In genomic region chr1:109197163-109198042, GRCh38 we compare ENCODE assay signal across 1 cellular context.
TF ChIP-seq lines count a peak whose summit lies in the region.

No MANE protein-coding gene starts in this region.

TF ChIP-seq in HepG2, 621 proteins besides CTCF, POLR2A, EP300 and RAD21 (continued from another document and continues in another):
- TF ChIP-seq, protein P1, sequence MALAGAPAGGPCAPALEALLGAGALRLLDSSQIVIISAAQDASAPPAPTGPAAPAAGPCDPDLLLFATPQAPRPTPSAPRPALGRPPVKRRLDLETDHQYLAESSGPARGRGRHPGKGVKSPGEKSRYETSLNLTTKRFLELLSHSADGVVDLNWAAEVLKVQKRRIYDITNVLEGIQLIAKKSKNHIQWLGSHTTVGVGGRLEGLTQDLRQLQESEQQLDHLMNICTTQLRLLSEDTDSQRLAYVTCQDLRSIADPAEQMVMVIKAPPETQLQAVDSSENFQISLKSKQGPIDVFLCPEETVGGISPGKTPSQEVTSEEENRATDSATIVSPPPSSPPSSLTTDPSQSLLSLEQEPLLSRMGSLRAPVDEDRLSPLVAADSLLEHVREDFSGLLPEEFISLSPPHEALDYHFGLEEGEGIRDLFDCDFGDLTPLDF (CRISPR knock-in tag; IDR thresholded peaks at IDR 0.05), result no peak
- no peak for TF ChIP-seq ZBTB46 (CRISPR knock-in tag; IDR thresholded peaks at IDR 0.05; ENCODE audit: borderline replicate concordance)
- TF ChIP-seq, protein P2, sequence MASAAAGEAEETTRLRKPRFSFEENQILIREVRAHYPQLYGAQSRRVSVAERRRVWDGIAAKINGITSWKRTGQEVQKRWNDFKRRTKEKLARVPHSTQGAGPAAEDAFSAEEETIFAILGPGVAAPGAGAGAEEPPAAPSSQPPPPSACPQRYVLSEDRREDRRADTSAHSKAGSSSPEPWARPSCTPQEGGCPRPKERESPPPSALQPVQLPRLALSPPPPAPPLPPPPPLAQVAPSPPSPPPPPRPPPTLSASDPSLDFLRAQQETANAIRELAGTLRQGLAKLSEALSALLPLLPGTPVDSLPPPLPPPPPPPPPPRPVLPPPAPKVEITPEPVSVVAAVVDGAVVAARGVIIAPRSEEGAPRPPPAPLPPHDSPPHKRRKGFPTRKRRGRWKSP (CRISPR knock-in tag; IDR thresholded peaks at IDR 0.05), result no peak
- TF ChIP-seq HMG20B (CRISPR knock-in tag; conservative IDR thresholded peaks at IDR 0.05), result no peak
- TF ChIP-seq LCORL (IDR thresholded peaks at IDR 0.05), result peak; percentile 11; the same call in 1 of the 2 replicates
- TF ChIP-seq LCORL (CRISPR knock-in tag; IDR thresholded peaks at IDR 0.05), result no peak
- TF ChIP-seq ZNF253 (CRISPR knock-in tag; IDR thresholded peaks at IDR 0.05; ENCODE audit: borderline replicate concordance), result no peak
- TF ChIP-seq SMAD1 (CRISPR knock-in tag; IDR thresholded peaks at IDR 0.05; ENCODE audit: borderline replicate concordance, low read depth), result no peak
- no peak; the same call in 1 of the 2 replicates for TF ChIP-seq JUNB (CRISPR knock-in tag; IDR thresholded peaks at IDR 0.05; ENCODE audit: borderline replicate concordance)
- no peak for TF ChIP-seq STAG1 (CRISPR knock-in tag; IDR thresholded peaks at IDR 0.05)
- no peak for TF ChIP-seq ZNF264 (CRISPR knock-in tag; IDR thresholded peaks at IDR 0.05)
- TF ChIP-seq, protein P3, sequence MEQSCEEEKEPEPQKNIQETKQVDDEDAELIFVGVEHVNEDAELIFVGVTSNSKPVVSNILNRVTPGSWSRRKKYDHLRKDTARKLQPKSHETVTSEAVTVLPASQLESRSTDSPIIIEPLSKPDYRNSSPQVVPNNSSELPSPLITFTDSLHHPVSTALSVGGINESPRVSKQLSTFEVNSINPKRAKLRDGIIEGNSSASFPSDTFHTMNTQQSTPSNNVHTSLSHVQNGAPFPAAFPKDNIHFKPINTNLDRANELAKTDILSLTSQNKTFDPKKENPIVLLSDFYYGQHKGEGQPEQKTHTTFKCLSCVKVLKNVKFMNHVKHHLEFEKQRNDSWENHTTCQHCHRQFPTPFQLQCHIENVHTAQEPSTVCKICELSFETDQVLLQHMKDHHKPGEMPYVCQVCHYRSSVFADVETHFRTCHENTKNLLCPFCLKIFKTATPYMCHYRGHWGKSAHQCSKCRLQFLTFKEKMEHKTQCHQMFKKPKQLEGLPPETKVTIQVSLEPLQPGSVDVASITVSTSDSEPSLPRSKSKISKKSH (CRISPR knock-in tag; IDR thresholded peaks at IDR 0.05; ENCODE audit: borderline replicate concordance), result no peak
- TF ChIP-seq ZNF496 (CRISPR knock-in tag; IDR thresholded peaks at IDR 0.05; ENCODE audit: insufficient replicate concordance), result no peak
- TF ChIP-seq ZEB1 (IDR thresholded peaks at IDR 0.05; ENCODE audit: insufficient replicate concordance, low read depth), result no peak
- TF ChIP-seq RFXANK (CRISPR knock-in tag; IDR thresholded peaks at IDR 0.05), result no peak
- no peak for TF ChIP-seq ZFP36L1 (CRISPR knock-in tag; IDR thresholded peaks at IDR 0.05)
- TF ChIP-seq FOSL1 (CRISPR knock-in tag; IDR thresholded peaks at IDR 0.05; ENCODE audit: borderline replicate concordance), result 0 out of 2 replicates have a peak, but pooled peaks have one; percentile 42
- TF ChIP-seq FOXO1 (CRISPR knock-in tag; IDR thresholded peaks at IDR 0.05), result no peak
- TF ChIP-seq ZBTB2 (CRISPR knock-in tag; IDR thresholded peaks at IDR 0.05; ENCODE audit: low read depth), result no peak
- no peak for TF ChIP-seq ZNF614 (CRISPR knock-in tag; IDR thresholded peaks at IDR 0.05; ENCODE audit: borderline replicate concordance)
- no peak for TF ChIP-seq ZNF562 (CRISPR knock-in tag; IDR thresholded peaks at IDR 0.05; ENCODE audit: borderline replicate concordance)
- TF ChIP-seq ZNF142 (CRISPR knock-in tag; IDR thresholded peaks at IDR 0.05), result no peak
- TF ChIP-seq HNF1B (CRISPR knock-in tag; IDR thresholded peaks at IDR 0.05), result no peak
- TF ChIP-seq EEA1 (CRISPR knock-in tag; IDR thresholded peaks at IDR 0.05; ENCODE audit: borderline replicate concordance), result no peak
- no peak for TF ChIP-seq TOPORS (CRISPR knock-in tag; IDR thresholded peaks at IDR 0.05)
- TF ChIP-seq MXI1 (IDR thresholded peaks at IDR 0.05; ENCODE audit: borderline replicate concordance, low read depth, low read length), result no peak
- TF ChIP-seq, protein P4, sequence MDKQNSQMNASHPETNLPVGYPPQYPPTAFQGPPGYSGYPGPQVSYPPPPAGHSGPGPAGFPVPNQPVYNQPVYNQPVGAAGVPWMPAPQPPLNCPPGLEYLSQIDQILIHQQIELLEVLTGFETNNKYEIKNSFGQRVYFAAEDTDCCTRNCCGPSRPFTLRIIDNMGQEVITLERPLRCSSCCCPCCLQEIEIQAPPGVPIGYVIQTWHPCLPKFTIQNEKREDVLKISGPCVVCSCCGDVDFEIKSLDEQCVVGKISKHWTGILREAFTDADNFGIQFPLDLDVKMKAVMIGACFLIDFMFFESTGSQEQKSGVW (CRISPR knock-in tag; IDR thresholded peaks at IDR 0.05; ENCODE audit: borderline replicate concordance), result no peak
- no peak for TF ChIP-seq ZNF10 (CRISPR knock-in tag; IDR thresholded peaks at IDR 0.05; ENCODE audit: borderline replicate concordance, low read depth)
- TF ChIP-seq ZNF839 (CRISPR knock-in tag; IDR thresholded peaks at IDR 0.05; ENCODE audit: borderline replicate concordance), result no peak
- TF ChIP-seq SSRP1 (CRISPR knock-in tag; IDR thresholded peaks at IDR 0.05), result no peak
- TF ChIP-seq MTA3 (CRISPR knock-in tag; IDR thresholded peaks at IDR 0.05), result no peak
- TF ChIP-seq HIC2 (CRISPR knock-in tag; IDR thresholded peaks at IDR 0.05; ENCODE audit: low read depth), result no peak
- no peak for TF ChIP-seq CENPX (CRISPR knock-in tag; IDR thresholded peaks at IDR 0.05)
- TF ChIP-seq ZNF503 (CRISPR knock-in tag; IDR thresholded peaks at IDR 0.05), result 0 out of 2 replicates have a peak, but pooled peaks have one; percentile 42
- TF ChIP-seq, protein P5, sequence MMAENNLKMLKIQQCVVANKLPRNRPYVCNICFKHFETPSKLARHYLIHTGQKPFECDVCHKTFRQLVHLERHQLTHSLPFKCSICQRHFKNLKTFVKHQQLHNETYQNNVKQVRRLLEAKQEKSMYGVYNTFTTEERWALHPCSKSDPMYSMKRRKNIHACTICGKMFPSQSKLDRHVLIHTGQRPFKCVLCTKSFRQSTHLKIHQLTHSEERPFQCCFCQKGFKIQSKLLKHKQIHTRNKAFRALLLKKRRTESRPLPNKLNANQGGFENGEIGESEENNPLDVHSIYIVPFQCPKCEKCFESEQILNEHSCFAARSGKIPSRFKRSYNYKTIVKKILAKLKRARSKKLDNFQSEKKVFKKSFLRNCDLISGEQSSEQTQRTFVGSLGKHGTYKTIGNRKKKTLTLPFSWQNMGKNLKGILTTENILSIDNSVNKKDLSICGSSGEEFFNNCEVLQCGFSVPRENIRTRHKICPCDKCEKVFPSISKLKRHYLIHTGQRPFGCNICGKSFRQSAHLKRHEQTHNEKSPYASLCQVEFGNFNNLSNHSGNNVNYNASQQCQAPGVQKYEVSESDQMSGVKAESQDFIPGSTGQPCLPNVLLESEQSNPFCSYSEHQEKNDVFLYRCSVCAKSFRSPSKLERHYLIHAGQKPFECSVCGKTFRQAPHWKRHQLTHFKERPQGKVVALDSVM (CRISPR knock-in tag; IDR thresholded peaks at IDR 0.05), result peak; percentile 83
- TF ChIP-seq SOX13 (IDR thresholded peaks at IDR 0.05), result no peak
- TF ChIP-seq SOX13 (CRISPR knock-in tag; conservative IDR thresholded peaks at IDR 0.05 in 1 of 2, IDR thresholded peaks at IDR 0.05 in 1 of 2), result no peak
- TF ChIP-seq ZNF30 (CRISPR knock-in tag; IDR thresholded peaks at IDR 0.05), result no peak
- no peak for TF ChIP-seq ZBTB7A (CRISPR knock-in tag; IDR thresholded peaks at IDR 0.05)
